1 cellular context compared by ENCODE assay signal in the genomic region with DNA sequence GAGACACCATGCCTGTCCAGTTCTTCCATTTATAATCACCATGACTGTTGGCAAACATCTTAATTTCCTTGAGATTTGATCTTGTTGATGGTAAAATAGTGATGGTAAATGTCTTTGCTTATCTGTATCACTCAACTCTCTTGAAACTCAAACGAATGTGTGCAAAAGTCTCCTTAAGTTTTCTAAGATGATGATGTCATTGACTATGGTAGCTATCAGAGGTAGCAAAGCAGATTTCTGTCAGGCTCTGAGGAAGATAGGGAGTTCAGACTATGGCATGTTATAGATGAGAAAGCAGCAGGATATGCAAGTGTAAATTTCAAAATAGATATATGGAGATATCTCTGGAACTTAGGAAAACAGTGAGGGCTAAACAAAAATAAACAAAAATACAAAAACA.
TF ChIP-seq lines count a peak whose summit lies in the region.

No MANE protein-coding gene starts in this region.

TF ChIP-seq in SK-N-SH treated with all-trans-retinoic acid at 6 μM for 48 hours, 23 proteins besides CTCF, POLR2A, EP300 and RAD21 (continued from another document):
- TF ChIP-seq, protein P1, sequence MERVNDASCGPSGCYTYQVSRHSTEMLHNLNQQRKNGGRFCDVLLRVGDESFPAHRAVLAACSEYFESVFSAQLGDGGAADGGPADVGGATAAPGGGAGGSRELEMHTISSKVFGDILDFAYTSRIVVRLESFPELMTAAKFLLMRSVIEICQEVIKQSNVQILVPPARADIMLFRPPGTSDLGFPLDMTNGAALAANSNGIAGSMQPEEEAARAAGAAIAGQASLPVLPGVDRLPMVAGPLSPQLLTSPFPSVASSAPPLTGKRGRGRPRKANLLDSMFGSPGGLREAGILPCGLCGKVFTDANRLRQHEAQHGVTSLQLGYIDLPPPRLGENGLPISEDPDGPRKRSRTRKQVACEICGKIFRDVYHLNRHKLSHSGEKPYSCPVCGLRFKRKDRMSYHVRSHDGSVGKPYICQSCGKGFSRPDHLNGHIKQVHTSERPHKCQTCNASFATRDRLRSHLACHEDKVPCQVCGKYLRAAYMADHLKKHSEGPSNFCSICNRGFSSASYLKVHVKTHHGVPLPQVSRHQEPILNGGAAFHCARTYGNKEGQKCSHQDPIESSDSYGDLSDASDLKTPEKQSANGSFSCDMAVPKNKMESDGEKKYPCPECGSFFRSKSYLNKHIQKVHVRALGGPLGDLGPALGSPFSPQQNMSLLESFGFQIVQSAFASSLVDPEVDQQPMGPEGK (CRISPR knock-in tag; IDR thresholded peaks at IDR 0.05; ENCODE audit: borderline replicate concordance) = no peak
- TF ChIP-seq TOX (CRISPR knock-in tag; IDR thresholded peaks at IDR 0.05; ENCODE audit: borderline replicate concordance) (no peak), RARB (CRISPR knock-in tag; IDR thresholded peaks at IDR 0.05) (no peak), GLIS3 (CRISPR knock-in tag; IDR thresholded peaks at IDR 0.05) (no peak), PPARA (CRISPR knock-in tag; IDR thresholded peaks at IDR 0.05; ENCODE audit: borderline replicate concordance) (no peak)
- TF ChIP-seq, protein P2, sequence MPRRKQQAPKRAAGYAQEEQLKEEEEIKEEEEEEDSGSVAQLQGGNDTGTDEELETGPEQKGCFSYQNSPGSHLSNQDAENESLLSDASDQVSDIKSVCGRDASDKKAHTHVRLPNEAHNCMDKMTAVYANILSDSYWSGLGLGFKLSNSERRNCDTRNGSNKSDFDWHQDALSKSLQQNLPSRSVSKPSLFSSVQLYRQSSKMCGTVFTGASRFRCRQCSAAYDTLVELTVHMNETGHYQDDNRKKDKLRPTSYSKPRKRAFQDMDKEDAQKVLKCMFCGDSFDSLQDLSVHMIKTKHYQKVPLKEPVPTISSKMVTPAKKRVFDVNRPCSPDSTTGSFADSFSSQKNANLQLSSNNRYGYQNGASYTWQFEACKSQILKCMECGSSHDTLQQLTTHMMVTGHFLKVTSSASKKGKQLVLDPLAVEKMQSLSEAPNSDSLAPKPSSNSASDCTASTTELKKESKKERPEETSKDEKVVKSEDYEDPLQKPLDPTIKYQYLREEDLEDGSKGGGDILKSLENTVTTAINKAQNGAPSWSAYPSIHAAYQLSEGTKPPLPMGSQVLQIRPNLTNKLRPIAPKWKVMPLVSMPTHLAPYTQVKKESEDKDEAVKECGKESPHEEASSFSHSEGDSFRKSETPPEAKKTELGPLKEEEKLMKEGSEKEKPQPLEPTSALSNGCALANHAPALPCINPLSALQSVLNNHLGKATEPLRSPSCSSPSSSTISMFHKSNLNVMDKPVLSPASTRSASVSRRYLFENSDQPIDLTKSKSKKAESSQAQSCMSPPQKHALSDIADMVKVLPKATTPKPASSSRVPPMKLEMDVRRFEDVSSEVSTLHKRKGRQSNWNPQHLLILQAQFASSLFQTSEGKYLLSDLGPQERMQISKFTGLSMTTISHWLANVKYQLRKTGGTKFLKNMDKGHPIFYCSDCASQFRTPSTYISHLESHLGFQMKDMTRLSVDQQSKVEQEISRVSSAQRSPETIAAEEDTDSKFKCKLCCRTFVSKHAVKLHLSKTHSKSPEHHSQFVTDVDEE (CRISPR knock-in tag; IDR thresholded peaks at IDR 0.05) = no peak
- TF ChIP-seq, protein P3, sequence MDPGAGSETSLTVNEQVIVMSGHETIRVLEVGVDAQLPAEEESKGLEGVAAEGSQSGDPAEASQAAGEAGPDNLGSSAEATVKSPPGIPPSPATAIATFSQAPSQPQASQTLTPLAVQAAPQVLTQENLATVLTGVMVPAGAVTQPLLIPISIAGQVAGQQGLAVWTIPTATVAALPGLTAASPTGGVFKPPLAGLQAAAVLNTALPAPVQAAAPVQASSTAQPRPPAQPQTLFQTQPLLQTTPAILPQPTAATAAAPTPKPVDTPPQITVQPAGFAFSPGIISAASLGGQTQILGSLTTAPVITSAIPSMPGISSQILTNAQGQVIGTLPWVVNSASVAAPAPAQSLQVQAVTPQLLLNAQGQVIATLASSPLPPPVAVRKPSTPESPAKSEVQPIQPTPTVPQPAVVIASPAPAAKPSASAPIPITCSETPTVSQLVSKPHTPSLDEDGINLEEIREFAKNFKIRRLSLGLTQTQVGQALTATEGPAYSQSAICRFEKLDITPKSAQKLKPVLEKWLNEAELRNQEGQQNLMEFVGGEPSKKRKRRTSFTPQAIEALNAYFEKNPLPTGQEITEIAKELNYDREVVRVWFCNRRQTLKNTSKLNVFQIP (CRISPR knock-in tag; IDR thresholded peaks at IDR 0.05; ENCODE audit: borderline replicate concordance, low read depth) = no peak
